In the genomic region with DNA sequence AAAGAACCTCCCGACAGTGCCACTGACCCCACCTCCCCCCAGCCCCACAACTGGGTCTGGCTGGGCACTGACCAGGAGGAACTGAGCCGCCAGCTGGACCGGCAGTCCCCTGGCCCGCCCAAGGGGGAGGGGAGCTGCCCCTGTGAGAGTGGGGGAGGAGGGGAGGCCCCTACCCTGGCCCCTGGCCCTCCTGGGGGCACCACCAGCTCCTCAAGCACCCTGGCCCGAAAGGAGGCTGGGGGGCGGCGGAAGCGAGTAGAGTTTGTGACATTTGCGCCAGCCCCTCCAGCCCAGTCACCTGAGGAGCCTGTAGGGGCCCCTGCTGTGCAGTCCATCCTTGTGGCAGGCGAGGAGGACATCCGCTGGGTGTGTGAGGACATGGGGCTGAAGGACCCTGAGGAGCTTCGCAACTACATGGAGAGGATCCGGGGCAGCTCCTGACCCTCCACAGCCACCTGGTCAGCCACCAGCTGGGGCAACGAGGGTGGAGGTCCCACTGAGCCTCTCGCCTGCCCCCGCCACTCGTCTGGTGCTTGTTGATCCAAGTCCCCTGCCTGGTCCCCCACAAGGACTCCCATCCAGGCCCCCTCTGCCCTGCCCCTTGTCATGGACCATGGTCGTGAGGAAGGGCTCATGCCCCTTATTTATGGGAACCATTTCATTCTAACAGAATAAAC, we compare ENCODE assay signal across 1 cellular context.
TF ChIP-seq lines count a peak whose summit lies in the region.

No MANE protein-coding gene starts in this region.

TF ChIP-seq in endothelial cell of umbilical vein, 7 proteins besides CTCF, POLR2A, EP300 and RAD21:
- TF ChIP-seq MYC (IDR thresholded peaks at IDR 0.05; ENCODE audit: low read depth, low read length) = no peak
- no peak for TF ChIP-seq GATA2 (IDR thresholded peaks at IDR 0.05; ENCODE audit: insufficient read depth, insufficient read length, low read depth, low read length)
- TF ChIP-seq POLR2AphosphoS5 (IDR thresholded peaks at IDR 0.05; ENCODE audit: insufficient read depth, low read depth, low read length) = no peak
- no peak for TF ChIP-seq JUN (IDR thresholded peaks at IDR 0.05; ENCODE audit: borderline replicate concordance, insufficient read depth, insufficient read length, low read depth)
- TF ChIP-seq FOS (IDR thresholded peaks at IDR 0.05; ENCODE audit: borderline replicate concordance, insufficient read depth, low read length) = no peak
- TF ChIP-seq, protein P1, sequence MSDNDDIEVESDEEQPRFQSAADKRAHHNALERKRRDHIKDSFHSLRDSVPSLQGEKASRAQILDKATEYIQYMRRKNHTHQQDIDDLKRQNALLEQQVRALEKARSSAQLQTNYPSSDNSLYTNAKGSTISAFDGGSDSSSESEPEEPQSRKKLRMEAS (IDR thresholded peaks at IDR 0.05; ENCODE audit: insufficient read depth, insufficient read length) = no peak
- no peak for TF ChIP-seq EZH2 (IDR thresholded peaks at IDR 0.05; ENCODE audit: borderline replicate concordance, low read depth, low read length, severe bottlenecking)
